ENCODE assay signal across 2 cellular contexts in genomic region chr2:112534826-112535225, GRCh38.
TF ChIP-seq lines count a peak whose summit lies in the region.

No MANE protein-coding gene starts in this region.

TF ChIP-seq in HEK293, 187 proteins besides CTCF, POLR2A, EP300 and RAD21:
- TF ChIP-seq ZNF707 (tag by site-specific recombination; IDR thresholded peaks at IDR 0.05) (no peak), ZNF747 (tag by site-specific recombination; IDR thresholded peaks at IDR 0.05) (no peak), ZNF366 (tag by site-specific recombination; conservative IDR thresholded peaks at IDR 0.05) (0 out of 2 replicates have a peak, but pooled peaks have one; percentile 38), ZNF571 (tag by site-specific recombination; IDR thresholded peaks at IDR 0.05) (no peak), INSM2 (tag by site-specific recombination; IDR thresholded peaks at IDR 0.05) (no peak), YY1 (tag by site-specific recombination; IDR thresholded peaks at IDR 0.05) (no peak), PRDM1 (tag by site-specific recombination; IDR thresholded peaks at IDR 0.05) (peak; percentile 92)

TF ChIP-seq in K562, 482 proteins besides CTCF, POLR2A, EP300 and RAD21:
- TF ChIP-seq EWSR1 (IDR thresholded peaks at IDR 0.05; ENCODE audit: borderline replicate concordance, low read depth, partially characterized antibody): no peak
- TF ChIP-seq SNRNP70 (optimal IDR thresholded peaks at IDR 0.05; ENCODE audit: low read depth, low read length): no peak
- TF ChIP-seq HDAC1 (IDR thresholded peaks at IDR 0.05): no peak
- TF ChIP-seq E2F3 (CRISPR knock-in tag; IDR thresholded peaks at IDR 0.05): no peak
- no peak for TF ChIP-seq KAT7 (CRISPR knock-in tag; IDR thresholded peaks at IDR 0.05; ENCODE audit: borderline replicate concordance)
- peak; percentile 42 for TF ChIP-seq ZNF316 (IDR thresholded peaks at IDR 0.05)
- 0 out of 2 replicates have a peak, but pooled peaks have one; percentile 35 for TF ChIP-seq ZNF512 (tag; IDR thresholded peaks at IDR 0.05)
- no peak for TF ChIP-seq E2F4 (CRISPR knock-in tag; IDR thresholded peaks at IDR 0.05; ENCODE audit: low read depth)
